26 cellular contexts compared by ENCODE assay signal in genomic region chr6:132950556-132950955, GRCh38.
"Had no signal": no experiment of that assay in that cellular context is flagged by ENCODE, and none has a peak within 500 bp of the region (broad histone marks: within the 10 kb centered on the region; RNA-seq: fewer than 3 reads in every experiment).

No MANE protein-coding gene starts in this region.

- DNase-seq: activated B cell treated with CpG ODN at 0.5 μM for 24 hours; activated CD4-positive, alpha-beta memory T cell treated with anti-CD3 and anti-CD28 coated beads for 36 hours; activated CD4-positive, alpha-beta T cell treated with anti-CD3 and anti-CD28 coated beads for 4 hours; activated CD4-positive, alpha-beta T cell treated with anti-CD3 and anti-CD28 coated beads, Interleukin-2, amount 50 U/mL, for 1 hour; activated CD4-positive, alpha-beta T cell treated with anti-CD3 and anti-CD28 coated beads, Interleukin-2, amount 50 U/mL, for 4 hours; activated CD4-positive, CD25-positive, alpha-beta regulatory T cell treated with anti-CD3 and anti-CD28 coated beads, Interleukin-2, amount 50 U/mL, for 72 hours; activated CD8-positive, alpha-beta memory T cell treated with anti-CD3 and anti-CD28 coated beads, Interleukin-2, amount 50 U/mL, for 4 hours; activated CD8-positive, alpha-beta T cell treated with anti-CD3 and anti-CD28 coated beads for 36 hours; activated effector memory CD4-positive, alpha-beta T cell treated with anti-CD3 and anti-CD28 coated beads, Interleukin-2, amount 50 U/mL, for 16 hours; activated gamma-delta T cell treated with Interleukin-2 at 50 U/mL for 16 hours; activated naive CD4-positive, alpha-beta T cell; activated naive CD4-positive, alpha-beta T cell treated with anti-CD3 and anti-CD28 coated beads for 36 hours; activated naive CD4-positive, alpha-beta T cell treated with anti-CD3 and anti-CD28 coated beads, Interleukin-2, amount 50 U/mL, for 16 hours; activated naive CD8-positive, alpha-beta T cell treated with anti-CD3 and anti-CD28 coated beads for 36 hours; activated T-cell treated with anti-CD3 and anti-CD28 coated beads for 4 hours; activated T-cell treated with anti-CD3 and anti-CD28 coated beads, Interleukin-2, amount 50 U/mL, for 1 hour; activated T-cell treated with anti-CD3 and anti-CD28 coated beads, Interleukin-2, amount 50 U/mL, for 4 hours; activated T-cell treated with anti-CD3 and anti-CD28 coated beads, Interleukin-2, amount 50 U/mL, for 72 hours; adrenal gland; amniotic stem cell; aorta; body of pancreas; brain microvascular endothelial cell; central memory CD4-positive, alpha-beta T cell; T-helper 2 cell; T-helper 9 cell had no signal
